8 cellular contexts compared by ENCODE assay signal in the genomic region with DNA sequence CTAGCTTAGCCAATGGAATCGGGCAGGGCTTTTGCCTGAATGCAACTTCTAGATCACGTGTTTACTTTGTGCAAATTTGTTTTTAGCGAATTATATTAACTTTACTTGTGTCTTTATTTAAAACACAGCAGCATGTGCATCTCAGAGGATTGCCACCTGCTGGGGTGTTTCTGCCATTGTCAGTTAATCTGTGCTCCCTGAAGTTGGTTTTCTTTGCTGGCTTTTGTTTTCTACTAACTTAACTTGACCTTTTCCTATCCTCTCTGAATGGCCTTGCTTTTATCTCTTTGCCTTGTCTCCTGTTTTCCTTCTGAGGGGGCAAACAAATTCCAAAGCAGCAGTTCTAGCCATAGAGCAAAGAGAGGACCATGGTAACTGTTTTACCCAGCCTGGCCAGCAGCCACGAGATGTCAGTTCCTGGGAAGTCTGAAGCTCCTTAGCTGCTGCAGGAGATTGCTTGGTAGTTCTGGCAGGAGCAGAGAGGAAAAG.
DNase-seq lines count a peak whose midpoint lies in the region; ATAC-seq, FAIRE-seq and TF ChIP-seq lines count a peak whose summit lies in the region.

No MANE protein-coding gene starts in this region.

- no peaks in the 10 kb centered on the region for H3K27me3 ChIP-seq in AG04450 (ENCODE audit: control insufficient read depth, insufficient read depth, low read length)
- no peaks in the 10 kb centered on the region for H3K27me3 ChIP-seq in Loucy (ENCODE audit: insufficient read depth, low read length, poor library complexity, severe bottlenecking)
- no peaks in the 10 kb centered on the region for H3K27me3 ChIP-seq in endothelial cell of umbilical vein (ENCODE audit: control insufficient read depth in 2 of 2, insufficient read depth in 2 of 2, low read length in 2 of 2)
- no peaks in the 10 kb centered on the region for H3K27me3 ChIP-seq in psoas muscle (ENCODE audit: insufficient read depth in 3 of 3, low read length in 2 of 3)

- dilution Hi-C loops in endothelial cell of umbilical vein (cut with MboI; ENCODE audit: extremely low pct_ligation_motif_present, low sequenced_read_pairs) = no loop called here

- H3K9me3 ChIP-seq in AG04450 (ENCODE audit: control insufficient read depth, insufficient read depth, low read length) = no peaks in the 10 kb centered on the region
- no peaks in the 10 kb centered on the region for H3K9me3 ChIP-seq in Loucy (ENCODE audit: insufficient read depth, low read depth, low read length)
- H3K9me3 ChIP-seq in endothelial cell of umbilical vein (replicated peaks; ENCODE audit: control insufficient read depth, insufficient read depth, low read length) = no peaks in the 10 kb centered on the region
- H3K9me3 ChIP-seq in psoas muscle = no peaks in the 10 kb centered on the region

- H4K20me1 ChIP-seq in Loucy (ENCODE audit: insufficient read depth, low read length, poor library complexity, severe bottlenecking) (no peaks in the 10 kb centered on the region), endothelial cell of umbilical vein (replicated peaks; ENCODE audit: control insufficient read depth, extremely low read depth, insufficient read depth, low read length) (no peaks in the 10 kb centered on the region)

- POLR2A ChIA-PET in AG04450 (lab: Yijun Ruan, JAX) (interaction anchor here (1.3 kb wide), 1 partner anchor 67 kb away, joined by 4 read pairs; the partner anchor contains the start of gene ARHGEF28), endothelial cell of umbilical vein (lab: Charles Lee) (interaction anchor here (0.8 kb wide), 1 partner anchor 55 kb away, joined by 3 read pairs; no protein-coding TSS in a partner anchor)

- H3K4me2 ChIP-seq in Loucy (ENCODE audit: low read depth, low read length, poor library complexity, severe bottlenecking) (peak overlapping the region; percentile 54), endothelial cell of umbilical vein (ENCODE audit: insufficient read depth, low read length) (no peak overlapping the region)

- TF ChIP-seq CTCF in AG04450 (IDR thresholded peaks at IDR 0.05; ENCODE audit: low read depth, low read length) (peak; percentile 62), Loucy (conservative IDR thresholded peaks at IDR 0.05; ENCODE audit: low read length) (peak; percentile 72), endothelial cell of umbilical vein (IDR thresholded peaks at IDR 0.05; ENCODE audit: extremely low read depth in 1 of 2, insufficient read depth in 1 of 2, low read depth in 1 of 2, low read length in 2 of 2) (peak; percentile 52 to 62), psoas muscle (IDR thresholded peaks at IDR 0.05) (peak; percentile 20)

- H3K9me2 ChIP-seq in Loucy (replicated peaks; ENCODE audit: low read depth, low read length) = no peaks in the 10 kb centered on the region

- WGBS in psoas muscle, 3 donors = 53 to 61% (median 60%) methylated on average over 4 of the region's 4 CpGs

- ATAC-seq in GM18868 (IDR thresholded peaks at IDR 0.05; ENCODE audit: unreplicated experiment) (peak; percentile 27), psoas muscle (no peak), GM19023 (IDR thresholded peaks at IDR 0.05; ENCODE audit: unreplicated experiment) (no peak)

- H3K27ac ChIP-seq in AG04450 (ENCODE audit: low read depth, low read length) = peak overlapping the region; percentile 39
- peak overlapping the region; percentile 20 for H3K27ac ChIP-seq in endothelial cell of umbilical vein (ENCODE audit: insufficient read depth, low read depth, low read length)
- H3K27ac ChIP-seq in psoas muscle = no peak overlapping the region

- no peaks in the 10 kb centered on the region for H3K79me2 ChIP-seq in Loucy (ENCODE audit: insufficient read depth, low read length)
- H3K79me2 ChIP-seq in endothelial cell of umbilical vein (ENCODE audit: control insufficient read depth, insufficient read depth, low read length) = peaks cover 86% of the 10 kb centered on the region

- H3K9me1 ChIP-seq in endothelial cell of umbilical vein (replicated peaks; ENCODE audit: control insufficient read depth, extremely low read depth, insufficient read depth, low read length) = no peaks in the 10 kb centered on the region

- DNase-seq in AG04450 (ENCODE audit: low read depth, low spot score) (peak; percentile 18), endothelial cell of umbilical vein (ENCODE audit: low read depth, low spot score) (peak; percentile 80), psoas muscle (no peak), LoVo (ENCODE audit: low spot score) (no peak)
- DNase-seq in stimulated activated CD4-positive, alpha-beta T cell treated with anti-CD3 and anti-CD28 coated beads, Interleukin-4, amount 100 ng/mL, for 1 hour = no peak

- BruUV-seq in endothelial cell of umbilical vein (replicated peaks; lab: Mats Ljungman, UMichigan) = no TSS peak

- H3K4me1 ChIP-seq in Loucy (ENCODE audit: insufficient read depth, low read length, poor library complexity, severe bottlenecking) (peaks cover 11% of the 10 kb centered on the region), endothelial cell of umbilical vein (ENCODE audit: control insufficient read depth, extremely low read depth, insufficient read depth, low read length) (peaks cover 67% of the 10 kb centered on the region), psoas muscle (no peaks in the 10 kb centered on the region)

- TF ChIP-seq POLR2A in endothelial cell of umbilical vein (IDR thresholded peaks at IDR 0.05; ENCODE audit: low read depth, low read length) = no peak

- H3K36me3 ChIP-seq in Loucy (ENCODE audit: insufficient read depth, low read length) (no peaks in the 10 kb centered on the region), endothelial cell of umbilical vein (ENCODE audit: control insufficient read depth in 2 of 2, extremely low read depth in 1 of 2, insufficient read depth in 2 of 2, low read length in 2 of 2) (peaks cover 5 to 16% of the 10 kb centered on the region in 2 experiments), psoas muscle (ENCODE audit: insufficient read depth in 1 of 2, low read depth in 1 of 2) (no peaks in the 10 kb centered on the region)

- H3K9ac ChIP-seq in Loucy (ENCODE audit: low read depth, low read length, poor library complexity, severe bottlenecking) = no peak overlapping the region
- H3K9ac ChIP-seq in endothelial cell of umbilical vein (replicated peaks; ENCODE audit: extremely low read depth, insufficient read depth, low read length) = no peak overlapping the region

- H2AFZ ChIP-seq in Loucy (ENCODE audit: low read length) (peak overlapping the region; percentile 90), endothelial cell of umbilical vein (ENCODE audit: low read depth, low read length) (no peak overlapping the region)

- CTCF ChIA-PET in AG04450 (lab: Charles Lee) (interaction anchor here (0.5 to 3.5 kb wide), 18 partner anchors 13 to 911 kb away, joined by 3 to 40 read pairs (median 4); no protein-coding TSS in a partner anchor), endothelial cell of umbilical vein (lab: Charles Lee) (interaction anchor here (0.6 to 5.2 kb wide), 31 partner anchors 9 to 103 kb away, joined by 3 to 83 read pairs (median 5); partner anchors contain the start of gene ARHGEF28)

- H3F3A ChIP-seq in Loucy (ENCODE audit: low read depth) = no peaks in the 10 kb centered on the region

- H3K4me3 ChIP-seq in AG04450 (ENCODE audit: low read depth, low read length) (no peak overlapping the region), Loucy (ENCODE audit: low read length, poor library complexity, severe bottlenecking) (peak overlapping the region; percentile 14), endothelial cell of umbilical vein (replicated peaks in 1 of 3; ENCODE audit: insufficient read depth in 1 of 3, low read depth in 1 of 3, low read length in 3 of 3) (no peak overlapping the region), psoas muscle (no peak overlapping the region)

- peak; percentile 71 for FAIRE-seq in endothelial cell of umbilical vein (lab: Jason Lieb, UNC)

- intact Hi-C loops in endothelial cell of umbilical vein (cut with micrococcal nuclease) = loop anchor here (1.0 to 2.0 kb wide), 4 partner anchors 55 to 102 kb away; no protein-coding TSS in a partner anchor
- intact Hi-C loops in psoas muscle (cut with DNase I) = loop anchor here in 1 of 2 donors (5.0 kb wide), 1 partner anchor 101 kb away; no protein-coding TSS in a partner anchor

TF ChIP-seq in endothelial cell of umbilical vein, 7 proteins besides CTCF, POLR2A, EP300 and RAD21:
- no peak for TF ChIP-seq MYC (IDR thresholded peaks at IDR 0.05; ENCODE audit: low read depth, low read length)
- TF ChIP-seq MAX (IDR thresholded peaks at IDR 0.05; ENCODE audit: insufficient read depth, insufficient read length) = no peak
- no peak for TF ChIP-seq JUN (IDR thresholded peaks at IDR 0.05; ENCODE audit: borderline replicate concordance, insufficient read depth, insufficient read length, low read depth)
- no peak for TF ChIP-seq FOS (IDR thresholded peaks at IDR 0.05; ENCODE audit: borderline replicate concordance, insufficient read depth, low read length)
- TF ChIP-seq GATA2 (IDR thresholded peaks at IDR 0.05; ENCODE audit: insufficient read depth, insufficient read length, low read depth, low read length) = no peak
- no peak for TF ChIP-seq POLR2AphosphoS5 (IDR thresholded peaks at IDR 0.05; ENCODE audit: insufficient read depth, low read depth, low read length)
- TF ChIP-seq EZH2 (IDR thresholded peaks at IDR 0.05; ENCODE audit: borderline replicate concordance, low read depth, low read length, severe bottlenecking) = no peak
TF ChIP-seq in endothelial cell of umbilical vein: peak in this region for 0.

Comparison
In these comparisons a context has a peak if more than half of its experiments do, and no peak if none do; other contexts are left out.
1. DNase-seq: peak in AG04450 (single experiment) and endothelial cell of umbilical vein (single experiment); none in psoas muscle (0 of 2), stimulated activated CD4-positive, alpha-beta T cell treated with anti-CD3 and anti-CD28 coated beads, Interleukin-4, amount 100 ng/mL, for 1 hour (single experiment) and LoVo (single experiment).
2. CTCF ChIP-seq: peak in every context shown above with its lines; median percentile 72 in Loucy; 62 in AG04450; 57 in endothelial cell of umbilical vein; 20 in psoas muscle.